Comparison of ENCODE assay signal across 21 cellular contexts in the genomic region with DNA sequence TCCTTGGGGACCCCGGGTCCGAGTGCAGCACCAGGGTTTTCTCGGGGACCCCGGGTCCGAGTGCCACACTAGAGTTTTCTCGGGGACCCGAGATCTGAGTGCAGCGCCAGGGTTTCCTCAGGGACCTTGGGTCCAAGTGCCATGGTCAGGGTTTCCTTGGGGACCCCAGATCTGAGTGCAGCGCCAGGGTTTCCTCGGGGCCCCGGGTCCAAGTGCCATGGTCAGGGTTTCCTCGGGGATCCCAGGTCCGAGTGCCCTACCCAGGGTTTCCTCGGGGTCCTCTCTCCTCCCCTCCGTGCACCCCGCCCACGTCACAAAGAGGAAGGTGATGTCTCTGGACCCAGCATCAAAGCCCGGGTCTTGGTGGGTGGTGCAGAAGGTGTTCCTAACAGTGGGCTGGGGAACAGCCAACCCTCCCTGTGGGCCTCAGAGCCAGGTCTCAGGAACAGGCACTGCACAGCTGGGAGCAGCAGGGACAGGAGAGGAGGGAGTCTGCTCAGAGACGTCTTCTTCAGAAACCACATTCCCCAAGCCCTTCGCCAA.
"Had no signal": no experiment of that assay in that cellular context is flagged by ENCODE, and none has a peak within 500 bp of the region (broad histone marks: within the 10 kb centered on the region; RNA-seq: fewer than 3 reads in every experiment).

No MANE protein-coding gene starts in this region.

- H3K9me3 ChIP-seq: MG63, SJCRH30 had no signal

- H3K4me3 ChIP-seq: MG63, SJCRH30 had no signal

- DNase-seq: Karpas-422, KG1, MG63, NCI-H1092, NCI-H1105 treated with DMSO at 0.1 percent for 48 hours, NCI-H1436, NCI-H187, NCI-H2029, NCI-H2081 treated with DMSO at 0.1 percent for 48 hours, NCI-H2171, NCI-H226, NCI-H446, NCI-H510A, NCI-H524 treated with DMSO at 0.1 percent for 48 hours, NCI-H69, NCI-H774, RPMI8226, SHP77 treated with DMSO at 0.1 percent for 48 hours, SJCRH30, T-helper 1 cell had no signal

- ATAC-seq: SK-N-SH treated with all-trans-retinoic acid at 6 μM for 48 hours had no signal

- H3K4me1 ChIP-seq: SJCRH30 had no signal

- H3K27ac ChIP-seq: SJCRH30 had no signal

- H3K27me3 ChIP-seq: MG63 had no signal

- H3K36me3 ChIP-seq: MG63, SJCRH30 had no signal
